In genomic region chr10:47340613-47341170, GRCh38 we compare ENCODE assay signal across 9 cellular contexts. TPM values are rescaled to one million over a fixed set of nuclear protein-coding genes. Genes with fewer than 3 reads are reported as not detected.
DNase-seq lines count a peak whose midpoint lies in the region; ATAC-seq, FAIRE-seq and TF ChIP-seq lines count a peak whose summit lies in the region.
"Had no signal": no experiment of that assay in that cellular context is flagged by ENCODE, and none has a peak within 500 bp of the region (broad histone marks: within the 10 kb centered on the region; RNA-seq: fewer than 3 reads in every experiment).

No MANE protein-coding gene starts in this region.

- no peak overlapping the region for H3K4me2 ChIP-seq in OCI-LY3 (ENCODE audit: low read length)

- no peak for ATAC-seq in HG03135 (IDR thresholded peaks at IDR 0.05; ENCODE audit: unreplicated experiment)

- DNase-seq in AG20443 (ENCODE audit: low spot score) (peak; percentile 85), GM19239 (ENCODE audit: insufficient read length, low spot score) (peak; percentile 77), foreskin fibroblast (peak; percentile 34 to 78), osteocyte (ENCODE audit: extremely low spot score, unreplicated experiment) (no peak), tibial nerve (ENCODE audit: low spot score in 2 of 2) (peak; percentile 60 to 78)
- DNase-seq in activated T-cell treated with anti-CD3 and anti-CD28 coated beads, Interleukin-2, amount 50 U/mL, for 48 hours = peak; percentile 79 to 83

- peak; percentile 72 for TF ChIP-seq CTCF in OCI-LY3 (IDR thresholded peaks at IDR 0.05; ENCODE audit: low read depth, low read length)
- peak; percentile 97 for TF ChIP-seq CTCF in foreskin fibroblast (IDR thresholded peaks at IDR 0.05; ENCODE audit: low read depth, low read length)
- TF ChIP-seq CTCF in osteocyte (IDR thresholded peaks at IDR 0.05) = peak; percentile 94
- peak; percentile 78 to 94 (median 88) for TF ChIP-seq CTCF in tibial nerve (IDR thresholded peaks at IDR 0.05)

- H3K9me3 ChIP-seq in OCI-LY3 (ENCODE audit: insufficient read depth, low read length) (no peaks in the 10 kb centered on the region), tibial nerve (no peaks in the 10 kb centered on the region)

- H3K27me3 ChIP-seq in OCI-LY3 (ENCODE audit: low read depth, low read length) (no peaks in the 10 kb centered on the region; the same call in 1 of the 2 replicates), tibial nerve (no peaks in the 10 kb centered on the region)

- H3K9ac ChIP-seq in OCI-LY3 (ENCODE audit: low read length) = no peak overlapping the region

- H3K4me1 Mint-ChIP-seq in osteocyte (ENCODE audit: unreplicated experiment) = no peaks in the 10 kb centered on the region

- H3K4me3 ChIP-seq in OCI-LY3 (ENCODE audit: low read length) (no peak overlapping the region), foreskin fibroblast (ENCODE audit: low read depth in 1 of 2, low read length in 2 of 2) (no peak overlapping the region), tibial nerve (no peak overlapping the region)

- peaks cover 65% of the 10 kb centered on the region for H3K27me3 Mint-ChIP-seq in osteocyte (ENCODE audit: unreplicated experiment)

- no peak overlapping the region for H3K27ac Mint-ChIP-seq in osteocyte (ENCODE audit: unreplicated experiment)

- H3K9me3 Mint-ChIP-seq in osteocyte (ENCODE audit: unreplicated experiment) = no peaks in the 10 kb centered on the region

- H3K79me2 ChIP-seq in OCI-LY3 (ENCODE audit: low read length) = no peaks in the 10 kb centered on the region

- TF ChIP-seq EP300 in tibial nerve (IDR thresholded peaks at IDR 0.05) = no peak

- no peak for FAIRE-seq in GM19239 (lab: Jason Lieb, UNC)

- no peak for TF ChIP-seq POLR2A in tibial nerve (IDR thresholded peaks at IDR 0.05)

- H3K36me3 ChIP-seq in OCI-LY3 (replicated peaks; ENCODE audit: low read depth, low read length) = no peaks in the 10 kb centered on the region
- H3K36me3 ChIP-seq in tibial nerve = no peaks in the 10 kb centered on the region

- H3K27ac ChIP-seq in OCI-LY3 (ENCODE audit: low read length) = no peak overlapping the region
- H3K27ac ChIP-seq in tibial nerve = no peak overlapping the region

- no peak overlapping the region for H3K4me3 Mint-ChIP-seq in osteocyte (ENCODE audit: unreplicated experiment)

- H2AFZ ChIP-seq in OCI-LY3 (ENCODE audit: low read depth, low read length) = no peak overlapping the region

- H3K4me1 ChIP-seq in OCI-LY3 (ENCODE audit: low read length) (no peaks in the 10 kb centered on the region), tibial nerve (no peaks in the 10 kb centered on the region)

- H4K20me1 ChIP-seq in OCI-LY3 (ENCODE audit: insufficient read depth, low read length) = no peaks in the 10 kb centered on the region

- no peaks in the 10 kb centered on the region for H3K36me3 Mint-ChIP-seq in osteocyte (ENCODE audit: unreplicated experiment)

- 68 to 69% methylated on average over 5 of the region's 5 CpGs for WGBS in tibial nerve, 2 donors

RNA-seq across cellular contexts. Expression of gene RBP3, which starts 7.5 kb away (rescaled TPM):
- total RNA-seq in osteocyte (not detected in 2 replicates), tibial nerve (not detected)
- total RNA-seq: temporal lobe had no signal

RNA-seq across cellular contexts. Expression of gene GDF2, which starts 18.4 kb away (rescaled TPM):
- total RNA-seq in osteocyte (not detected in 2 replicates), tibial nerve (not detected)
- total RNA-seq: temporal lobe had no signal

RNA-seq across cellular contexts. Expression of gene GDF10, which starts 40.7 kb away (rescaled TPM):
- total RNA-seq in osteocyte = not detected in 2 replicates
- 10 to 100 TPM; 10.2 to 48.2 (median 22.9) TPM for total RNA-seq in tibial nerve

RNA-seq across cellular contexts. Expression of gene ZNF488, which starts 43.4 kb away (rescaled TPM):
- total RNA-seq in osteocyte (0.35 and 0.55 TPM in 2 replicates), tibial nerve (1 to 10 TPM in 2 of 4 donors, under 1 TPM in 1, not detected in 1; 0.59 to 1.1 (median 1.0) TPM)

Comparison
In these comparisons a context has a peak if more than half of its experiments do, and no peak if none do; other contexts are left out.
1. RNA of gene GDF10, which starts 40.7 kb away (total RNA-seq): 10.2 to 48.2 TPM in tibial nerve; not detected in osteocyte; every median in the first group is over 10 times any median in the second.
2. Peak in every context shown above with its lines, with median percentiles within 50 percentile points of each other: CTCF ChIP-seq.